Comparison of ENCODE assay signal across 21 cellular contexts in genomic region chr2:230734247-230735175, GRCh38. TPM values are rescaled to one million over a fixed set of nuclear protein-coding genes. Genes with fewer than 3 reads are reported as not detected.
DNase-seq lines count a peak whose midpoint lies in the region; ATAC-seq and TF ChIP-seq lines count a peak whose summit lies in the region.
"Had no signal": no experiment of that assay in that cellular context is flagged by ENCODE, and none has a peak within 500 bp of the region (broad histone marks: within the 10 kb centered on the region; RNA-seq: fewer than 3 reads in every experiment).

No MANE protein-coding gene starts in this region.

- no peak overlapping the region for H3K4me2 ChIP-seq in mammary epithelial cell (ENCODE audit: insufficient read depth, low read depth, low read length)

- H3K27ac Mint-ChIP-seq in natural killer cell = peak overlapping the region in 1 of 2 donors; percentile 26
- no peak overlapping the region for H3K27ac Mint-ChIP-seq in natural killer cell treated with Interleukin-12 subunit alpha and Interleukin-12 subunit beta and Interleukin-15 and Interleukin-18, amount 100 ng/mL, for 72 hours
- peak overlapping the region; percentile 19 for H3K27ac Mint-ChIP-seq in activated CD8-positive, alpha-beta T cell treated with anti-CD3 and anti-CD28 coated beads for 36 hours
- H3K27ac Mint-ChIP-seq: HFFc6, mesothelial cell of epicardium had no signal

- dilution Hi-C loops in mammary epithelial cell (cut with HindIII; ENCODE audit: low sequenced_read_pairs) = no loop called here

- peak overlapping the region; percentile 25 for H3K4me3 Mint-ChIP-seq in natural killer cell
- H3K4me3 Mint-ChIP-seq in natural killer cell treated with Interleukin-12 subunit alpha and Interleukin-12 subunit beta and Interleukin-15 and Interleukin-18, amount 100 ng/mL, for 72 hours = no peak overlapping the region
- no peak overlapping the region for H3K4me3 Mint-ChIP-seq in activated CD8-positive, alpha-beta T cell treated with anti-CD3 and anti-CD28 coated beads for 36 hours
- H3K4me3 Mint-ChIP-seq: HFFc6, mesothelial cell of epicardium had no signal

- H3K9me3 Mint-ChIP-seq in natural killer cell = no peaks in the 10 kb centered on the region
- no peaks in the 10 kb centered on the region for H3K9me3 Mint-ChIP-seq in natural killer cell treated with Interleukin-12 subunit alpha and Interleukin-12 subunit beta and Interleukin-15 and Interleukin-18, amount 100 ng/mL, for 72 hours
- no peaks in the 10 kb centered on the region for H3K9me3 Mint-ChIP-seq in activated CD8-positive, alpha-beta T cell treated with anti-CD3 and anti-CD28 coated beads for 36 hours
- H3K9me3 Mint-ChIP-seq: HFFc6, mesothelial cell of epicardium had no signal

- peaks cover 100% of the 10 kb centered on the region for H3K79me2 ChIP-seq in mammary epithelial cell (ENCODE audit: insufficient read depth, low read length)

- DNase-seq in natural killer cell (no peak), kidney tubule cell (ENCODE audit: low spot score) (peak; percentile 39), mammary epithelial cell (no peak), SIG-M5 treated with dmso at 0.1 percent for 504 hours (lab: John Stamatoyannopoulos, UW; ENCODE audit: unreplicated experiment) (no peak), kidney glomerular epithelial cell (lab: John Stamatoyannopoulos, UW) (no peak), DMS153 (lab: John Stamatoyannopoulos, UW) (no peak)
- DNase-seq in natural killer cell treated with Interleukin-12 subunit alpha and Interleukin-12 subunit beta and Interleukin-15 and Interleukin-18, amount 100 ng/mL, for 72 hours (ENCODE audit: low spot score) = no peak
- no peak for DNase-seq in activated CD8-positive, alpha-beta T cell treated with anti-CD3 and anti-CD28 coated beads for 36 hours
- DNase-seq: activated T-cell treated with anti-CD3 and anti-CD28 coated beads for 4 hours; Calu3; central memory CD4-positive, alpha-beta T cell; effector CD4-positive, alpha-beta T cell; HFFc6; hypothalamus; NCI-H1436 treated with DMSO at 0.1 percent for 48 hours; NCI-H345; nucleus accumbens; sigmoid colon; stimulated activated CD4-positive, alpha-beta T cell treated with anti-CD3 and anti-CD28 coated beads, Interleukin-2, amount 100 ng/mL, for 24 hours; substantia nigra had no signal

- in situ Hi-C loops in mammary epithelial cell (cut with MboI; ENCODE audit: low sequenced_read_pairs in 2 of 2) = no loop called here

- H3K9me3 ChIP-seq in mammary epithelial cell (replicated peaks; ENCODE audit: insufficient read depth, low read length) = no peaks in the 10 kb centered on the region
- H3K9me3 ChIP-seq: sigmoid colon had no signal

- POLR2A ChIA-PET in activated CD8-positive, alpha-beta T cell treated with anti-CD3 and anti-CD28 coated beads for 36 hours (lab: Charles Lee) = interaction anchor here (0.7 to 1.3 kb wide), 2 partner anchors 30 to 47 kb away, joined by 3 read pairs; no protein-coding TSS in a partner anchor

- no peaks in the 10 kb centered on the region for H3K27me3 ChIP-seq in mammary epithelial cell (ENCODE audit: insufficient read depth, low read length)
- H3K27me3 ChIP-seq: sigmoid colon had no signal

- no peaks in the 10 kb centered on the region for H3K36me3 Mint-ChIP-seq in natural killer cell
- no peaks in the 10 kb centered on the region for H3K36me3 Mint-ChIP-seq in natural killer cell treated with Interleukin-12 subunit alpha and Interleukin-12 subunit beta and Interleukin-15 and Interleukin-18, amount 100 ng/mL, for 72 hours
- H3K36me3 Mint-ChIP-seq in activated CD8-positive, alpha-beta T cell treated with anti-CD3 and anti-CD28 coated beads for 36 hours (ENCODE audit: low read depth) = peaks cover 42% of the 10 kb centered on the region
- H3K36me3 Mint-ChIP-seq: mesothelial cell of epicardium had no signal

- no peak overlapping the region for H3K27ac ChIP-seq in mammary epithelial cell (ENCODE audit: insufficient read depth, low read depth, low read length)

- TF ChIP-seq CTCF in natural killer cell (IDR thresholded peaks at IDR 0.05) = no peak
- TF ChIP-seq CTCF in activated CD8-positive, alpha-beta T cell treated with anti-CD3 and anti-CD28 coated beads for 36 hours (IDR thresholded peaks at IDR 0.05) = no peak
- no peak for TF ChIP-seq CTCF in mammary epithelial cell (conservative IDR thresholded peaks at IDR 0.05 in 1 of 2, IDR thresholded peaks at IDR 0.05 in 1 of 2; ENCODE audit: extremely low read depth in 1 of 2, insufficient read depth in 1 of 2, low read depth in 1 of 2, low read length in 2 of 2)

- intact Hi-C loops in natural killer cell (cut with micrococcal nuclease) = no loop called here
- intact Hi-C loops in activated CD8-positive, alpha-beta T cell treated with anti-CD3 and anti-CD28 coated beads for 36 hours (cut with micrococcal nuclease) = no loop called here
- intact Hi-C loops in mammary epithelial cell (cut with micrococcal nuclease) = no loop called here

- H3K4me1 ChIP-seq in mammary epithelial cell (ENCODE audit: insufficient read depth, low read length) = peaks cover 18% of the 10 kb centered on the region

- ATAC-seq in natural killer cell = peak in 2 of 3 donors; percentile 40 to 53
- no peak for ATAC-seq in natural killer cell treated with Interleukin-12 subunit alpha and Interleukin-12 subunit beta and Interleukin-15 and Interleukin-18, amount 100 ng/mL, for 72 hours
- no peak for ATAC-seq in activated CD8-positive, alpha-beta T cell treated with anti-CD3 and anti-CD28 coated beads for 36 hours

- H3K27me3 Mint-ChIP-seq in natural killer cell (ENCODE audit: low read depth in 2 of 2) = no peaks in the 10 kb centered on the region
- no peaks in the 10 kb centered on the region for H3K27me3 Mint-ChIP-seq in natural killer cell treated with Interleukin-12 subunit alpha and Interleukin-12 subunit beta and Interleukin-15 and Interleukin-18, amount 100 ng/mL, for 72 hours
- no peaks in the 10 kb centered on the region for H3K27me3 Mint-ChIP-seq in activated CD8-positive, alpha-beta T cell treated with anti-CD3 and anti-CD28 coated beads for 36 hours

- H3K36me3 ChIP-seq in mammary epithelial cell (ENCODE audit: insufficient read depth, low read length) = peaks cover 3% of the 10 kb centered on the region
- H3K36me3 ChIP-seq: sigmoid colon had no signal

- no peak overlapping the region for H2AFZ ChIP-seq in mammary epithelial cell (ENCODE audit: low read depth, low read length)

- CTCF ChIA-PET in activated CD8-positive, alpha-beta T cell treated with anti-CD3 and anti-CD28 coated beads for 36 hours (lab: Charles Lee) = interaction anchor here (0.9 to 1.4 kb wide), 2 partner anchors 16 to 27 kb away, joined by 3 to 4 read pairs; no protein-coding TSS in a partner anchor
- CTCF ChIA-PET in mammary epithelial cell (lab: Charles Lee; ENCODE audit: low non-redundant PET) = no interaction called here

- 89% methylated on average over 11 of the region's 11 CpGs for WGBS in mammary epithelial cell (ENCODE audit: low coverage, missing lambda C conversion rate)

- H3K9ac ChIP-seq in mammary epithelial cell (ENCODE audit: insufficient read depth, low read length) = no peak overlapping the region

- peaks cover 2% of the 10 kb centered on the region for H4K20me1 ChIP-seq in mammary epithelial cell (ENCODE audit: insufficient read depth, low read length)

- no peak overlapping the region for H3K4me3 ChIP-seq in mammary epithelial cell (replicated peaks in 1 of 3; ENCODE audit: insufficient read depth in 1 of 3, low read depth in 2 of 3, low read length in 3 of 3)
- H3K4me3 ChIP-seq: sigmoid colon had no signal

- BruUV-seq in mammary epithelial cell (replicated peaks; lab: Mats Ljungman, UMichigan) = no TSS peak

- H3K4me1 Mint-ChIP-seq in natural killer cell = peaks cover 71% of the 10 kb centered on the region in 2 donors
- H3K4me1 Mint-ChIP-seq in natural killer cell treated with Interleukin-12 subunit alpha and Interleukin-12 subunit beta and Interleukin-15 and Interleukin-18, amount 100 ng/mL, for 72 hours (ENCODE audit: low read depth in 2 of 2) = peaks cover 52 to 68% of the 10 kb centered on the region in 2 donors
- H3K4me1 Mint-ChIP-seq in activated CD8-positive, alpha-beta T cell treated with anti-CD3 and anti-CD28 coated beads for 36 hours (ENCODE audit: low read depth) = peaks cover 85% of the 10 kb centered on the region

RNA-seq across cellular contexts. Expression of gene CAB39, which starts 21.9 kb away (rescaled TPM):
- total RNA-seq in natural killer cell (10 to 100 TPM; 75.4 to 96.5 (median 90.5) TPM), mammary epithelial cell (100 to 1,000 TPM in 1 of 2 donors, 10 to 100 TPM in 1; 68.3 to 115 TPM)
- total RNA-seq in natural killer cell treated with Interleukin-12 subunit alpha and Interleukin-12 subunit beta and Interleukin-15 and Interleukin-18, amount 100 ng/mL, for 72 hours = 100 to 1,000 TPM; 139 to 146 TPM
- total RNA-seq in activated CD8-positive, alpha-beta T cell treated with anti-CD3 and anti-CD28 coated beads for 36 hours = 100 to 1,000 TPM; 119 to 120 TPM
- 55.2 TPM for polyA plus RNA-seq in mammary epithelial cell
- 149 TPM for polyA minus RNA-seq in mammary epithelial cell

Comparison
In these comparisons a context has a peak if more than half of its experiments do, and no peak if none do; other contexts are left out.
1. ATAC-seq: peak in natural killer cell (2 of 3); none in natural killer cell treated with Interleukin-12 subunit alpha and Interleukin-12 subunit beta and Interleukin-15 and Interleukin-18, amount 100 ng/mL, for 72 hours (0 of 2) and activated CD8-positive, alpha-beta T cell treated with anti-CD3 and anti-CD28 coated beads for 36 hours (single experiment).